In the genomic region with DNA sequence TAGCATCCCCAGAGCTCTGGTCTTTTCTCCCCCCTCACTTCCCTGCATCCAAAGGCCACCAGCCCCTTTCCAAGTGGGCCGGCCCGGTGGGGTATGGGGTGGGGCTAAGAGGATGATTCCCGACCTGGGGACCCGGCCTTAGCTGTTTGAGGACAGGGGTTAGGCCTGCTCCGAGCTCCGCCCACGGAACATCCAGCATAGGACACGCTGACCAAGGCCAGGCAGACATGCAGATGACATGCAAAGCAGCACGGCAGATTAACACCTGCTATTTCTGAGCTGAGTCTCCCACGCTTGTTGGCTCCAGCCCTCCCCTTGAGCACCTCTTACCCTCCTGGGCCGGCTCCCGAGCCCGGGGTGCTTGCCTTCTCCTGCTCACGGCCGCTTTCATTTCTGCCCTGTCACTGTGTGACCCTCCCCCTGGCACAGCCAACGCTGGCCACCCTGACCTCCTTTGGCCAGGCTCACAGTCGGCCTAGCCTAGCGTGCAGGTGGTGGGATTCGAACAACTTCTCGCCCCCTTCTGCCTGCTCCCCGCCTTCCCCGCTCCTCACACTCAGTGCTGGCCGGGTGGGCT, we compare ENCODE assay signal across 12 cellular contexts. TPM values are rescaled to one million over a fixed set of nuclear protein-coding genes. Genes with fewer than 3 reads are reported as not detected.
DNase-seq lines count a peak whose midpoint lies in the region; ATAC-seq, FAIRE-seq and TF ChIP-seq lines count a peak whose summit lies in the region.
"Had no signal": no experiment of that assay in that cellular context is flagged by ENCODE, and none has a peak within 500 bp of the region (broad histone marks: within the 10 kb centered on the region; RNA-seq: fewer than 3 reads in every experiment).

No MANE protein-coding gene starts in this region.

- TF ChIP-seq CTCF in glutamatergic neuron (IDR thresholded peaks at IDR 0.05; ENCODE audit: partially characterized antibody, unreplicated experiment) (no peak), nephron (IDR thresholded peaks at IDR 0.05; ENCODE audit: unreplicated experiment in 3 of 3) (no peak)

- H3K36me3 Mint-ChIP-seq in glutamatergic neuron (ENCODE audit: unreplicated experiment), result no peaks in the 10 kb centered on the region
- peaks cover 3% of the 10 kb centered on the region for H3K36me3 Mint-ChIP-seq in nephron (ENCODE audit: low read depth)
- no peaks in the 10 kb centered on the region for H3K36me3 Mint-ChIP-seq in activated CD4-positive, alpha-beta T cell treated with anti-CD3 and anti-CD28 coated beads, Interleukin-2, amount 10 ng/mL, durations not matched to agents 24 days and 14 days (ENCODE audit: low read depth)
- H3K36me3 Mint-ChIP-seq: CD4-positive, CD25-positive, alpha-beta regulatory T cell; memory B cell had no signal

- FAIRE-seq in urothelium cell line (lab: Jason Lieb, UNC), result peak; percentile 79

- H3K9me3 Mint-ChIP-seq in glutamatergic neuron (ENCODE audit: unreplicated experiment) (peaks cover 5% of the 10 kb centered on the region), nephron (no peaks in the 10 kb centered on the region)
- H3K9me3 Mint-ChIP-seq in activated CD4-positive, alpha-beta T cell treated with anti-CD3 and anti-CD28 coated beads, Interleukin-2, amount 10 ng/mL, durations not matched to agents 24 days and 14 days, result no peaks in the 10 kb centered on the region

- H3K4me3 Mint-ChIP-seq in glutamatergic neuron (ENCODE audit: unreplicated experiment) (no peak overlapping the region), nephron (peak overlapping the region in 2 of 3 experiments; percentile 22 to 28)
- H3K4me3 Mint-ChIP-seq in activated CD4-positive, alpha-beta T cell treated with anti-CD3 and anti-CD28 coated beads, Interleukin-2, amount 10 ng/mL, durations not matched to agents 24 days and 14 days, result no peak overlapping the region
- H3K4me3 Mint-ChIP-seq: CD4-positive, CD25-positive, alpha-beta regulatory T cell; memory B cell had no signal

- H3K27ac Mint-ChIP-seq in glutamatergic neuron (ENCODE audit: unreplicated experiment) (peak overlapping the region; percentile 64), nephron (peak overlapping the region; percentile 55 to 83 (median 79))
- no peak overlapping the region for H3K27ac Mint-ChIP-seq in activated CD4-positive, alpha-beta T cell treated with anti-CD3 and anti-CD28 coated beads, Interleukin-2, amount 10 ng/mL, durations not matched to agents 24 days and 14 days
- H3K27ac Mint-ChIP-seq: CD4-positive, CD25-positive, alpha-beta regulatory T cell; memory B cell had no signal

- no peak for ATAC-seq in HG03135 (IDR thresholded peaks at IDR 0.05; ENCODE audit: unreplicated experiment)

- peaks cover 36% of the 10 kb centered on the region for H3K4me1 Mint-ChIP-seq in glutamatergic neuron (ENCODE audit: low read depth, unreplicated experiment)
- H3K4me1 Mint-ChIP-seq in nephron, result peaks cover 62% of the 10 kb centered on the region
- no peaks in the 10 kb centered on the region for H3K4me1 Mint-ChIP-seq in activated CD4-positive, alpha-beta T cell treated with anti-CD3 and anti-CD28 coated beads, Interleukin-2, amount 10 ng/mL, durations not matched to agents 24 days and 14 days
- H3K4me1 Mint-ChIP-seq: CD4-positive, CD25-positive, alpha-beta regulatory T cell had no signal

- intact Hi-C loops in activated CD4-positive, alpha-beta T cell treated with anti-CD3 and anti-CD28 coated beads, Interleukin-2, amount 10 ng/mL, durations not matched to agents 24 days and 14 days (cut with micrococcal nuclease), result no loop called here

- DNase-seq in NCI-H526 (lab: John Stamatoyannopoulos, UW), result peak; percentile 81 to 97
- peak; percentile 51 for DNase-seq in glutamatergic neuron
- no peak for DNase-seq in urothelium cell line (ENCODE audit: low spot score)
- no peak for DNase-seq in NAMALWA (ENCODE audit: low spot score)
- no peak for DNase-seq in activated CD4-positive, alpha-beta T cell treated with anti-CD3 and anti-CD28 coated beads, Interleukin-2, amount 10 ng/mL, durations not matched to agents 24 days and 14 days
- DNase-seq: CD4-positive, CD25-positive, alpha-beta regulatory T cell; effector CD4-positive, alpha-beta T cell; NCI-H2171 treated with DMSO at 0.1 percent for 48 hours; stimulated activated CD4-positive, alpha-beta T cell treated with anti-CD3 and anti-CD28 coated beads, Interleukin-1b, Interleukin-23, amount 100 ng/mL, for 48 hours had no signal

- peaks cover 4% of the 10 kb centered on the region for H3K27me3 Mint-ChIP-seq in glutamatergic neuron (ENCODE audit: unreplicated experiment)
- H3K27me3 Mint-ChIP-seq in nephron (ENCODE audit: low read depth), result peaks cover 9% of the 10 kb centered on the region
- H3K27me3 Mint-ChIP-seq in activated CD4-positive, alpha-beta T cell treated with anti-CD3 and anti-CD28 coated beads, Interleukin-2, amount 10 ng/mL, durations not matched to agents 24 days and 14 days, result no peaks in the 10 kb centered on the region
- H3K27me3 Mint-ChIP-seq: CD4-positive, CD25-positive, alpha-beta regulatory T cell had no signal

RNA-seq across cellular contexts. Expression of a gene that starts 40.2 kb away (rescaled TPM):
- 3.8 TPM for total RNA-seq in glutamatergic neuron (ENCODE audit: unreplicated experiment)
- 14.2 and 18.8 TPM in 2 replicates for total RNA-seq in activated CD4-positive, alpha-beta T cell treated with anti-CD3 and anti-CD28 coated beads, Interleukin-2, amount 10 ng/mL, durations not matched to agents 24 days and 14 days
- total RNA-seq: CD4-positive, CD25-positive, alpha-beta regulatory T cell had no signal

Comparison
In these comparisons a context has a peak if more than half of its experiments do, and no peak if none do; other contexts are left out.
1. DNase-seq: peak in NCI-H526 (2 of 2) and glutamatergic neuron (single experiment); none in urothelium cell line (single experiment), NAMALWA (single experiment) and activated CD4-positive, alpha-beta T cell treated with anti-CD3 and anti-CD28 coated beads, Interleukin-2, amount 10 ng/mL, durations not matched to agents 24 days and 14 days (single experiment).
2. H3K4me3 Mint-ChIP-seq: peak in nephron (2 of 3); none in glutamatergic neuron (single experiment) and activated CD4-positive, alpha-beta T cell treated with anti-CD3 and anti-CD28 coated beads, Interleukin-2, amount 10 ng/mL, durations not matched to agents 24 days and 14 days (single experiment).